14 cellular contexts compared by ENCODE assay signal in the genomic region with DNA sequence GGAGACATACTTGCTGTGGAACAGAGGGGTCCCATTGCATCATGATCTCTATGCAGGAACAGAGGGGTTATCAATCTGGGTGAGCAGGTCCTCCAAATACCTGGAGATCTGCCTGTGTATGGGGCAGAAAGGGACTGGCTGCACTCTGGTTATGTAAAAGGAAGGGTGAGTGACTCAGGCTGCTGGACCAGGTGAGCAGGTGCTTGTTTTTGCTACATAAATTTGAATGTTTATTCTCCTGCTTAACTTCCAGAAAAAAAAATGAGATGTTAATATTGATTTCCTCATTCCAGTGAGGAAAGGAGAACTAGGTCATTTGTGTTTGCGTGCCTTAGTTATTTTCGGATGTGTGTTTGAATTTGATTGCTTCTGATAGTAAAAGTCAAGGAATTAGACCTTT.
DNase-seq lines count a peak whose midpoint lies in the region; ATAC-seq and TF ChIP-seq lines count a peak whose summit lies in the region.
"Had no signal": no experiment of that assay in that cellular context is flagged by ENCODE, and none has a peak within 500 bp of the region (broad histone marks: within the 10 kb centered on the region; RNA-seq: fewer than 3 reads in every experiment).

No MANE protein-coding gene starts in this region.

- H3K27me3 ChIP-seq in neural cell (ENCODE audit: insufficient read depth, low read depth, low read length) (no peaks in the 10 kb centered on the region), aorta (ENCODE audit: control insufficient read depth in 1 of 2, insufficient read depth in 2 of 2, low read length in 1 of 2) (no peaks in the 10 kb centered on the region), SJCRH30 (no peaks in the 10 kb centered on the region)

- TF ChIP-seq CTCF in epithelial cell of esophagus (IDR thresholded peaks at IDR 0.05; ENCODE audit: insufficient read depth, low read depth, low read length, missing control alignments) (no peak), neural cell (IDR thresholded peaks at IDR 0.05; ENCODE audit: poor library complexity, severe bottlenecking) (no peak)

- H2AFZ ChIP-seq in neural cell (ENCODE audit: low read depth, low read length), result no peak overlapping the region

- no peaks in the 10 kb centered on the region for H3K9me3 ChIP-seq in neural cell (ENCODE audit: low read length)
- H3K9me3 ChIP-seq in aorta (ENCODE audit: control insufficient read depth, low read length), result no peaks in the 10 kb centered on the region
- no peaks in the 10 kb centered on the region for H3K9me3 ChIP-seq in SJCRH30 (replicated peaks)
- H3K9me3 ChIP-seq: A549, HAP-1 had no signal

- WGBS in aorta, 2 donors, result 58 to 69% methylated on average over 2 of the region's 2 CpGs

- H3K4me1 ChIP-seq in aorta (ENCODE audit: control insufficient read depth in 1 of 2, insufficient read depth in 2 of 2, low read length in 2 of 2), result no peaks in the 10 kb centered on the region
- H3K4me1 ChIP-seq in SJCRH30, result no peaks in the 10 kb centered on the region
- H3K4me1 ChIP-seq: A549, HAP-1 had no signal

- intact Hi-C loops in aorta (cut with DNase I), result no loop called here

- H3K9ac ChIP-seq in neural cell (ENCODE audit: low read length), result no peak overlapping the region

- no peaks in the 10 kb centered on the region for H3K9me2 ChIP-seq in neural cell (ENCODE audit: insufficient read depth, low read length)

- H3K27ac ChIP-seq in neural cell (ENCODE audit: low read length) (no peak overlapping the region), aorta (ENCODE audit: low read depth in 1 of 2, low read length in 2 of 2) (no peak overlapping the region), SJCRH30 (no peak overlapping the region)
- H3K27ac ChIP-seq: 22Rv1, A549, C4-2B had no signal

- H3K4me2 ChIP-seq in neural cell (ENCODE audit: low read length), result peak overlapping the region; percentile 16
- H3K4me2 ChIP-seq: A549 had no signal

- no peaks in the 10 kb centered on the region for H4K20me1 ChIP-seq in neural cell (ENCODE audit: insufficient read depth)

- H3K79me2 ChIP-seq in neural cell (replicated peaks; ENCODE audit: insufficient read depth, low read length), result no peaks in the 10 kb centered on the region

- H3K36me3 ChIP-seq in neural cell (ENCODE audit: insufficient read depth, low read length) (no peaks in the 10 kb centered on the region), aorta (ENCODE audit: control insufficient read depth in 1 of 2, insufficient read depth in 2 of 2, low read length in 1 of 2) (no peaks in the 10 kb centered on the region), SJCRH30 (no peaks in the 10 kb centered on the region)
- H3K36me3 ChIP-seq: HAP-1 had no signal

- peak; percentile 21 for ATAC-seq in aorta (ENCODE audit: low FRiP score)
- ATAC-seq: A549, HepG2 had no signal

- no peaks in the 10 kb centered on the region for H3F3A ChIP-seq in neural cell (ENCODE audit: insufficient read depth, low read length, poor library complexity, severe bottlenecking)

- peak; percentile 21 for DNase-seq in DMS53 (lab: John Stamatoyannopoulos, UW)
- no peak for DNase-seq in DMS53 treated with DMSO at 0.1 percent for 48 hours (lab: John Stamatoyannopoulos, UW; ENCODE audit: unreplicated experiment)
- peak; percentile 16 for DNase-seq in epithelial cell of esophagus (ENCODE audit: low read depth)
- no peak for DNase-seq in aorta
- DNase-seq in SJCRH30, result no peak
- no peak for DNase-seq in activated T-cell treated with anti-CD3 and anti-CD28 coated beads, Interleukin-2, amount 50 U/mL, for 1 hour
- DNase-seq: AML-193; CD4-positive, alpha-beta T cell had no signal

- TF ChIP-seq EP300 in neural cell (conservative IDR thresholded peaks at IDR 0.05; ENCODE audit: poor library complexity, severe bottlenecking), result no peak

- no peak overlapping the region for H3K4me3 ChIP-seq in epithelial cell of esophagus (ENCODE audit: low read length)
- no peak overlapping the region for H3K4me3 ChIP-seq in neural cell (ENCODE audit: low read length)
- no peak overlapping the region for H3K4me3 ChIP-seq in aorta (ENCODE audit: low read length in 2 of 2)
- H3K4me3 ChIP-seq in SJCRH30, result no peak overlapping the region
- H3K4me3 ChIP-seq: A549, HAP-1 had no signal

- no peak for TF ChIP-seq RAD21 in neural cell (conservative IDR thresholded peaks at IDR 0.05)

TF ChIP-seq in neural cell, 6 proteins besides CTCF, POLR2A, EP300 and RAD21:
- TF ChIP-seq TAF1 (IDR thresholded peaks at IDR 0.05; ENCODE audit: low read depth), result no peak
- TF ChIP-seq POLR2AphosphoS5 (IDR thresholded peaks at IDR 0.05), result no peak
- TF ChIP-seq SMC3 (conservative IDR thresholded peaks at IDR 0.05; ENCODE audit: poor library complexity), result no peak
- no peak for TF ChIP-seq EZH2 (IDR thresholded peaks at IDR 0.05; ENCODE audit: borderline replicate concordance, insufficient read depth, low read length, poor library complexity, severe bottlenecking)
- no peak for TF ChIP-seq MXI1 (conservative IDR thresholded peaks at IDR 0.05; ENCODE audit: poor library complexity, severe bottlenecking)
- TF ChIP-seq, protein P1, sequence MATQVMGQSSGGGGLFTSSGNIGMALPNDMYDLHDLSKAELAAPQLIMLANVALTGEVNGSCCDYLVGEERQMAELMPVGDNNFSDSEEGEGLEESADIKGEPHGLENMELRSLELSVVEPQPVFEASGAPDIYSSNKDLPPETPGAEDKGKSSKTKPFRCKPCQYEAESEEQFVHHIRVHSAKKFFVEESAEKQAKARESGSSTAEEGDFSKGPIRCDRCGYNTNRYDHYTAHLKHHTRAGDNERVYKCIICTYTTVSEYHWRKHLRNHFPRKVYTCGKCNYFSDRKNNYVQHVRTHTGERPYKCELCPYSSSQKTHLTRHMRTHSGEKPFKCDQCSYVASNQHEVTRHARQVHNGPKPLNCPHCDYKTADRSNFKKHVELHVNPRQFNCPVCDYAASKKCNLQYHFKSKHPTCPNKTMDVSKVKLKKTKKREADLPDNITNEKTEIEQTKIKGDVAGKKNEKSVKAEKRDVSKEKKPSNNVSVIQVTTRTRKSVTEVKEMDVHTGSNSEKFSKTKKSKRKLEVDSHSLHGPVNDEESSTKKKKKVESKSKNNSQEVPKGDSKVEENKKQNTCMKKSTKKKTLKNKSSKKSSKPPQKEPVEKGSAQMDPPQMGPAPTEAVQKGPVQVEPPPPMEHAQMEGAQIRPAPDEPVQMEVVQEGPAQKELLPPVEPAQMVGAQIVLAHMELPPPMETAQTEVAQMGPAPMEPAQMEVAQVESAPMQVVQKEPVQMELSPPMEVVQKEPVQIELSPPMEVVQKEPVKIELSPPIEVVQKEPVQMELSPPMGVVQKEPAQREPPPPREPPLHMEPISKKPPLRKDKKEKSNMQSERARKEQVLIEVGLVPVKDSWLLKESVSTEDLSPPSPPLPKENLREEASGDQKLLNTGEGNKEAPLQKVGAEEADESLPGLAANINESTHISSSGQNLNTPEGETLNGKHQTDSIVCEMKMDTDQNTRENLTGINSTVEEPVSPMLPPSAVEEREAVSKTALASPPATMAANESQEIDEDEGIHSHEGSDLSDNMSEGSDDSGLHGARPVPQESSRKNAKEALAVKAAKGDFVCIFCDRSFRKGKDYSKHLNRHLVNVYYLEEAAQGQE (IDR thresholded peaks at IDR 0.05; ENCODE audit: borderline replicate concordance), result no peak
TF ChIP-seq in neural cell: peak in this region for 0.

Comparison
In these comparisons a context has a peak if more than half of its experiments do, and no peak if none do; other contexts are left out.
1. DNase-seq: peak in DMS53 (single experiment) and epithelial cell of esophagus (single experiment); none in DMS53 treated with DMSO at 0.1 percent for 48 hours (single experiment), aorta (0 of 2), SJCRH30 (0 of 2) and activated T-cell treated with anti-CD3 and anti-CD28 coated beads, Interleukin-2, amount 50 U/mL, for 1 hour (single experiment).